Comparison of ENCODE assay signal across 1 cellular context in genomic region chr12:89345830-89346740, GRCh38.
TF ChIP-seq lines count a peak whose summit lies in the region.

No MANE protein-coding gene starts in this region.

TF ChIP-seq in K562, 482 proteins besides CTCF, POLR2A, EP300 and RAD21 (continued from another document and continues in another):
- TF ChIP-seq MEIS2 (IDR thresholded peaks at IDR 0.05; ENCODE audit: partially characterized antibody) (peak; percentile 89), ZMIZ1 (IDR thresholded peaks at IDR 0.05; ENCODE audit: low read depth in 2 of 2, low read length in 2 of 2) (no peak), VEZF1 (CRISPR knock-in tag; IDR thresholded peaks at IDR 0.05) (peak; percentile 41; the same call in 1 of the 2 replicates), ZNF395 (CRISPR knock-in tag; IDR thresholded peaks at IDR 0.05) (peak; percentile 39; the same call in 1 of the 2 replicates), ZNF239 (CRISPR knock-in tag; IDR thresholded peaks at IDR 0.05) (no peak), HES1 (IDR thresholded peaks at IDR 0.05; ENCODE audit: low read depth) (no peak), MYC (IDR thresholded peaks at IDR 0.05; ENCODE audit: low read depth, low read length) (no peak), MYC (CRISPR knock-in tag; IDR thresholded peaks at IDR 0.05; ENCODE audit: borderline replicate concordance, low read depth) (no peak), HLTF (IDR thresholded peaks at IDR 0.05) (no peak), SPI1 (IDR thresholded peaks at IDR 0.05; ENCODE audit: borderline replicate concordance, low read depth, low read length) (peak; percentile 96), ATF1 (CRISPR knock-in tag; IDR thresholded peaks at IDR 0.05) (no peak), ATF1 (tag; IDR thresholded peaks at IDR 0.05) (0 out of 2 replicates have a peak, but pooled peaks have one; percentile 13), TEAD4 (IDR thresholded peaks at IDR 0.05; ENCODE audit: low read length) (peak; percentile 37; the same call in 1 of the 2 replicates), TEAD4 (CRISPR knock-in tag; IDR thresholded peaks at IDR 0.05; ENCODE audit: borderline replicate concordance) (no peak), ARID1B (IDR thresholded peaks at IDR 0.05) (peak; percentile 63), SMARCE1 (IDR thresholded peaks at IDR 0.05) (peak; percentile 70; the same call in 1 of the 2 replicates), ILF3 (IDR thresholded peaks at IDR 0.05; ENCODE audit: borderline replicate concordance) (no peak), ETV5 (CRISPR knock-in tag; IDR thresholded peaks at IDR 0.05; ENCODE audit: low read depth) (peak; percentile 72; the same call in 1 of the 2 replicates), SIN3A (IDR thresholded peaks at IDR 0.05; ENCODE audit: borderline replicate concordance in 2 of 2, control insufficient read depth in 1 of 2, low read depth in 2 of 2, low read length in 2 of 2) (no peak), ZKSCAN3 (CRISPR knock-in tag; IDR thresholded peaks at IDR 0.05) (no peak), ZNF134 (CRISPR knock-in tag; conservative IDR thresholded peaks at IDR 0.05) (no peak), NR2C2 (CRISPR knock-in tag; IDR thresholded peaks at IDR 0.05) (no peak), NR2C2 (tag; IDR thresholded peaks at IDR 0.05) (peak; percentile 80), MBD2 (IDR thresholded peaks at IDR 0.05; ENCODE audit: borderline replicate concordance, low read depth) (no peak), DACH1 (IDR thresholded peaks at IDR 0.05; ENCODE audit: partially characterized antibody) (no peak), ATF4 (CRISPR knock-in tag; IDR thresholded peaks at IDR 0.05) (0 out of 2 replicates have a peak, but pooled peaks have one; percentile 9), ZNF318 (IDR thresholded peaks at IDR 0.05; ENCODE audit: borderline replicate concordance in 1 of 2, low read depth in 1 of 2) (peak in 1 of 2 experiments; percentile 37; a peak in 1 of 4 replicates), YY1 (IDR thresholded peaks at IDR 0.05; ENCODE audit: borderline replicate concordance in 1 of 3, control insufficient read depth in 1 of 3, extremely low read depth in 1 of 3, insufficient read depth in 3 of 3, insufficient read length in 1 of 3, insufficient replicate concordance in 2 of 3, low read depth in 1 of 3, low read length in 2 of 3) (peak in 1 of 3 experiments; percentile 17), KAT7 (CRISPR knock-in tag; IDR thresholded peaks at IDR 0.05; ENCODE audit: borderline replicate concordance) (no peak), ARID2 (IDR thresholded peaks at IDR 0.05) (no peak), ZNF584 (CRISPR knock-in tag; IDR thresholded peaks at IDR 0.05; ENCODE audit: low read depth) (0 out of 2 replicates have a peak, but pooled peaks have one; percentile 45), ZNF592 (IDR thresholded peaks at IDR 0.05) (0 out of 2 replicates have a peak, but pooled peaks have one; percentile 2), LCOR (CRISPR knock-in tag; IDR thresholded peaks at IDR 0.05) (peak; percentile 51; the same call in 1 of the 2 replicates), ETV1 (tag; conservative IDR thresholded peaks at IDR 0.05; ENCODE audit: low read depth) (peak; percentile 74), POLR2H (tag; IDR thresholded peaks at IDR 0.05; ENCODE audit: low read depth) (0 out of 2 replicates have a peak, but pooled peaks have one; percentile 26), TCF3 (CRISPR knock-in tag; IDR thresholded peaks at IDR 0.05) (peak; percentile 35), BHLHE40 (IDR thresholded peaks at IDR 0.05; ENCODE audit: low read length) (0 out of 2 replicates have a peak, but pooled peaks have one; percentile 11), NFIC (IDR thresholded peaks at IDR 0.05) (peak; percentile 94)
